ENCODE assay signal across 8 cellular contexts in the genomic region with DNA sequence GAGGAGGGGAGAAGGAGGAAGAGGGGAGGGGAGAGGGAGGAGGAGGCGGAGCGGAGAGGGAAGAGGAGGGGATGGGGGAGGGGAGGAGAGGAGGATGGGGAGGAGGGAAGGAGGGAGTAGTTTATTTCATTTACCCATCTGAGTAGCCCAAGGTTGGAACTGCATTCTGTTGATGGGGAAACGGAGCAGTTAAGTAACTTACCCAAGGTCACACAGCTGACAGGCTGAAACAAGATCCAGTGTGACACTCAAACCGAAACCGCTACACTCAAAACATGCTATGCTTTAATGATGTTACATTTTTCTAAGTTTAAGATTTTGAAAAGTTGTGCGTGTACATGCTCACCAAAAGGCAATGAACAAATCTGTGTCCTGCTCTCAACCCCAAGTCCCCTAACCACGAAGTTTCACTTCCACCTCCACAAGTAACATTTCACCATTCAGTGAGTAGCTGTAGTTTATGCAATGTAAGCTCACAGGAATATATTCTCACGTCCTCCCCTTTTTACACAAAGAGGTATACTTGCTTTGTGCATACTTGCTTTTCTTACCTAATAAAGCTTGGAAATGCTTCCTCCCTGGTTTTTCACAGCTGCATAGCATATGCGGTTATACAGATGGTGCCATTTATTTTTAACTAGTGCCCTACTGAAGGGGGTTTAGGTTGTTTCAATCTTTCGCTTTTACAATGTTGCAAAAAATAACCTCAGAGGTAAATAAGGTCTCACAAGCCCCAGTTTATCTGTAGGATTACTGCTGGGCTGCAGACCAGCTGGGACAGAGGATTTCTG.
DNase-seq lines count a peak whose midpoint lies in the region; ATAC-seq and TF ChIP-seq lines count a peak whose summit lies in the region.

No MANE protein-coding gene starts in this region.

- no peak overlapping the region for H2AFZ ChIP-seq in hepatocyte

- H3K9me2 ChIP-seq in hepatocyte (replicated peaks; ENCODE audit: insufficient read depth) = no peaks in the 10 kb centered on the region

- H3K4me1 ChIP-seq in heart left ventricle = peaks cover 0 to 15% (median 5%) of the 10 kb centered on the region in 12 donors
- no peaks in the 10 kb centered on the region for H3K4me1 ChIP-seq in hepatocyte (ENCODE audit: insufficient read depth)

- H4K20me1 ChIP-seq in hepatocyte (ENCODE audit: insufficient read depth, poor library complexity, severe bottlenecking) = no peaks in the 10 kb centered on the region

- ATAC-seq in heart left ventricle = peak in 3 of 4 donors; percentile 45 to 58 (median 52)
- peak; percentile 90 for ATAC-seq in HG02981 (IDR thresholded peaks at IDR 0.05; ENCODE audit: unreplicated experiment)

- intact Hi-C loops in heart left ventricle (cut with DNase I) (loop anchor here in 1 of 10 donors (10.0 kb wide), 1 partner anchor 50 kb away; no protein-coding TSS in a partner anchor), cardiac septum (cut with DNase I) (no loop called here)

- H3K4me3 ChIP-seq in heart left ventricle (peak overlapping the region in 1 of 12 donors; percentile 17), hepatocyte (no peak overlapping the region)

- 63 to 69% (median 66%) methylated on average over 10 of the region's 10 CpGs for WGBS in heart left ventricle, 4 donors
- 54% methylated on average over 9 of the region's 10 CpGs for WGBS in hepatocyte (ENCODE audit: low lambda C conversion rate, missing lambda C conversion rate)

- H3K36me3 ChIP-seq in heart left ventricle = no peaks in the 10 kb centered on the region
- no peaks in the 10 kb centered on the region for H3K36me3 ChIP-seq in hepatocyte (replicated peaks; ENCODE audit: insufficient read depth, low read depth)

- no peak for DNase-seq in heart left ventricle
- DNase-seq in cardiac septum (ENCODE audit: low spot score) = no peak
- DNase-seq in SIG-M5 treated with dmso at 0.1 percent for 504 hours (lab: John Stamatoyannopoulos, UW; ENCODE audit: unreplicated experiment) = peak; percentile 83
- no peak for DNase-seq in hepatocyte (ENCODE audit: low spot score)
- DNase-seq in central memory CD4-positive, alpha-beta T cell = no peak
- no peak for DNase-seq in dermis blood vessel endothelial cell
- DNase-seq in NCI-H1436 treated with DMSO at 0.1 percent for 48 hours (lab: John Stamatoyannopoulos, UW) = no peak

- peak overlapping the region; percentile 11 for H3K4me2 ChIP-seq in hepatocyte

- TF ChIP-seq POLR2A in heart left ventricle (IDR thresholded peaks at IDR 0.05) = no peak

- H3K27ac ChIP-seq in heart left ventricle = no peak overlapping the region
- H3K27ac ChIP-seq in hepatocyte = no peak overlapping the region

- TF ChIP-seq CTCF in heart left ventricle (IDR thresholded peaks at IDR 0.05) (no peak), hepatocyte (IDR thresholded peaks at IDR 0.05; ENCODE audit: poor library complexity) (no peak)

- H3K9me3 ChIP-seq in heart left ventricle (no peaks in the 10 kb centered on the region), hepatocyte (ENCODE audit: low read depth) (no peaks in the 10 kb centered on the region)

- H3K79me2 ChIP-seq in hepatocyte = no peaks in the 10 kb centered on the region

- H3K27me3 ChIP-seq in heart left ventricle = peaks cover 0 to 2% (median 0%) of the 10 kb centered on the region in 9 donors
- H3K27me3 ChIP-seq in hepatocyte = no peaks in the 10 kb centered on the region
